In genomic region chr1:47710075-47711071, GRCh38 we compare ENCODE assay signal across 1 cellular context.
TF ChIP-seq lines count a peak whose summit lies in the region.

No MANE protein-coding gene starts in this region.

TF ChIP-seq in HEK293, 187 proteins besides CTCF, POLR2A, EP300 and RAD21 (continued from another document and continues in another):
- TF ChIP-seq REST (tag by site-specific recombination; IDR thresholded peaks at IDR 0.05), result peak; percentile 39; the same call in 1 of the 2 replicates
- TF ChIP-seq ZNF600 (tag by site-specific recombination; IDR thresholded peaks at IDR 0.05), result no peak
- TF ChIP-seq ZNF280D (tag by site-specific recombination; IDR thresholded peaks at IDR 0.05), result no peak; the same call in 1 of the 2 replicates
- TF ChIP-seq ZNF169 (tag by site-specific recombination; IDR thresholded peaks at IDR 0.05), result no peak
- no peak for TF ChIP-seq ZNF24 (tag by site-specific recombination; IDR thresholded peaks at IDR 0.05)
- no peak for TF ChIP-seq TCF7L2 (IDR thresholded peaks at IDR 0.05; ENCODE audit: borderline replicate concordance, low read depth, low read length)
- peak; percentile 78 for TF ChIP-seq SP7 (tag by site-specific recombination; IDR thresholded peaks at IDR 0.05)
- TF ChIP-seq ZSCAN4 (tag by site-specific recombination; IDR thresholded peaks at IDR 0.05), result 0 out of 2 replicates have a peak, but pooled peaks have one; percentile 13
- TF ChIP-seq ZNF501 (tag by site-specific recombination; IDR thresholded peaks at IDR 0.05), result 0 out of 2 replicates have a peak, but pooled peaks have one; percentile 46
- no peak for TF ChIP-seq ZNF155 (tag by site-specific recombination; IDR thresholded peaks at IDR 0.05)
- TF ChIP-seq ZNF777 (tag by site-specific recombination; IDR thresholded peaks at IDR 0.05; ENCODE audit: borderline replicate concordance), result no peak
- TF ChIP-seq ZNF274 (IDR thresholded peaks at IDR 0.05; ENCODE audit: low read length), result no peak
- TF ChIP-seq ZNF274 (tag by site-specific recombination; IDR thresholded peaks at IDR 0.05; ENCODE audit: borderline replicate concordance), result no peak
- peak; percentile 16 for TF ChIP-seq ZBTB8A (tag by site-specific recombination; IDR thresholded peaks at IDR 0.05)
- TF ChIP-seq ZNF561 (tag by site-specific recombination; IDR thresholded peaks at IDR 0.05; ENCODE audit: borderline replicate concordance), result 0 out of 2 replicates have a peak, but pooled peaks have one; percentile 21
- TF ChIP-seq ZNF514 (tag by site-specific recombination; IDR thresholded peaks at IDR 0.05), result no peak
- TF ChIP-seq ZBTB11 (tag by site-specific recombination; conservative IDR thresholded peaks at IDR 0.05; ENCODE audit: low read depth), result peak; percentile 50
- no peak for TF ChIP-seq ZNF626 (tag by site-specific recombination; IDR thresholded peaks at IDR 0.05)
- TF ChIP-seq ZNF157 (tag by site-specific recombination; IDR thresholded peaks at IDR 0.05), result no peak
- peak; percentile 34; the same call in 1 of the 2 replicates for TF ChIP-seq GLIS1 (tag by site-specific recombination; IDR thresholded peaks at IDR 0.05)
- TF ChIP-seq ZNF341 (tag by site-specific recombination; IDR thresholded peaks at IDR 0.05; ENCODE audit: low read depth), result no peak
- TF ChIP-seq ZNF391 (tag by site-specific recombination; IDR thresholded peaks at IDR 0.05; ENCODE audit: borderline replicate concordance, low read depth), result peak; percentile 14; the same call in 1 of the 2 replicates
- peak; percentile 87 for TF ChIP-seq ZNF580 (tag by site-specific recombination; IDR thresholded peaks at IDR 0.05)
- TF ChIP-seq PRDM4 (tag by site-specific recombination; IDR thresholded peaks at IDR 0.05), result no peak
- TF ChIP-seq ZSCAN23 (tag by site-specific recombination; IDR thresholded peaks at IDR 0.05), result 0 out of 2 replicates have a peak, but pooled peaks have one; percentile 41
- no peak for TF ChIP-seq ZNF645 (tag by site-specific recombination; IDR thresholded peaks at IDR 0.05)
- TF ChIP-seq ZNF184 (tag by site-specific recombination; IDR thresholded peaks at IDR 0.05), result no peak
- no peak for TF ChIP-seq ZNF560 (tag by site-specific recombination; IDR thresholded peaks at IDR 0.05; ENCODE audit: borderline replicate concordance)
- peak; percentile 88 for TF ChIP-seq ZNF2 (tag by site-specific recombination; IDR thresholded peaks at IDR 0.05)
- TF ChIP-seq ZNF473 (tag by site-specific recombination; IDR thresholded peaks at IDR 0.05), result no peak
- no peak for TF ChIP-seq ZNF837 (tag by site-specific recombination; IDR thresholded peaks at IDR 0.05)
- peak; percentile 17; the same call in 1 of the 2 replicates for TF ChIP-seq PATZ1 (tag by site-specific recombination; IDR thresholded peaks at IDR 0.05)
- no peak for TF ChIP-seq ZNF571 (tag by site-specific recombination; IDR thresholded peaks at IDR 0.05)
- peak; percentile 72; the same call in 1 of the 2 replicates for TF ChIP-seq PBX3 (CRISPR knock-in tag; IDR thresholded peaks at IDR 0.05)
- peak; percentile 56 for TF ChIP-seq ZBTB17 (tag by site-specific recombination; IDR thresholded peaks at IDR 0.05)
- peak; percentile 60; the same call in 1 of the 2 replicates for TF ChIP-seq TRIM28 (IDR thresholded peaks at IDR 0.05; ENCODE audit: borderline replicate concordance, low read length)
- no peak for TF ChIP-seq KLF7 (tag by site-specific recombination; IDR thresholded peaks at IDR 0.05; ENCODE audit: borderline replicate concordance)
- 0 out of 2 replicates have a peak, but pooled peaks have one; percentile 23 for TF ChIP-seq ZNF121 (tag by site-specific recombination; IDR thresholded peaks at IDR 0.05)
- TF ChIP-seq ZNF335 (tag by site-specific recombination; conservative IDR thresholded peaks at IDR 0.05), result peak; percentile 6; the same call in 1 of the 2 replicates
- TF ChIP-seq OVOL3 (tag by site-specific recombination; IDR thresholded peaks at IDR 0.05), result no peak
- TF ChIP-seq ZNF223 (tag by site-specific recombination; IDR thresholded peaks at IDR 0.05), result no peak
